Comparison of ENCODE assay signal across 8 cellular contexts in genomic region chr19:16608290-16608704, GRCh38. TPM values are rescaled to one million over a fixed set of nuclear protein-coding genes. Genes with fewer than 3 reads are reported as not detected.
DNase-seq lines count a peak whose midpoint lies in the region; ATAC-seq and TF ChIP-seq lines count a peak whose summit lies in the region.

No MANE protein-coding gene starts in this region.

- POLR2A ChIA-PET in naive thymus-derived CD4-positive, alpha-beta T cell (lab: Charles Lee), result interaction anchor here (1.5 kb wide), 1 partner anchor 14 kb away, joined by 3 read pairs; no protein-coding TSS in a partner anchor

- DNase-seq in Ammon's horn (ENCODE audit: low spot score), result peak; percentile 62
- DNase-seq in NOMO-1 treated with DMSO at 0.1 percent for 48 hours (lab: John Stamatoyannopoulos, UW; ENCODE audit: unreplicated experiment), result peak; percentile 73
- DNase-seq in dorsolateral prefrontal cortex, result peak in 1 of 10 donors; percentile 46
- DNase-seq in naive thymus-derived CD4-positive, alpha-beta T cell, result no peak
- no peak for DNase-seq in NCI-H2171 treated with DMSO at 0.1 percent for 48 hours (lab: John Stamatoyannopoulos, UW)
- DNase-seq in NCI-H526 (lab: John Stamatoyannopoulos, UW), result no peak

- peak overlapping the region in 1 of 59 donors; percentile 4 for H3K4me3 ChIP-seq in dorsolateral prefrontal cortex
- H3K4me3 ChIP-seq in naive thymus-derived CD4-positive, alpha-beta T cell (ENCODE audit: low read length), result no peak overlapping the region

- no peaks in the 10 kb centered on the region for H3K4me1 ChIP-seq in naive thymus-derived CD4-positive, alpha-beta T cell (ENCODE audit: control insufficient read depth in 2 of 2, insufficient read depth in 2 of 2, low read length in 2 of 2)

- H3K27me3 ChIP-seq in dorsolateral prefrontal cortex, result no peaks in the 10 kb centered on the region
- no peaks in the 10 kb centered on the region for H3K27me3 ChIP-seq in naive thymus-derived CD4-positive, alpha-beta T cell (ENCODE audit: control insufficient read depth in 2 of 2, insufficient read depth in 2 of 2, low read length in 2 of 2)

- no peak for TF ChIP-seq CTCF in dorsolateral prefrontal cortex (IDR thresholded peaks at IDR 0.05 in 54 of 56, conservative IDR thresholded peaks at IDR 0.05 in 2 of 56; ENCODE audit: low read depth in 1 of 56, partially characterized antibody in 56 of 56)

- peak overlapping the region in 46 of 59 donors; percentile 1 to 82 (median 48) for H3K27ac ChIP-seq in dorsolateral prefrontal cortex
- no peak overlapping the region for H3K27ac ChIP-seq in naive thymus-derived CD4-positive, alpha-beta T cell (ENCODE audit: low read depth, low read length)

- peaks cover 0 to 8% (median 0%) of the 10 kb centered on the region in 5 donors for H3K36me3 Mint-ChIP-seq in naive thymus-derived CD4-positive, alpha-beta T cell

- intact Hi-C loops in dorsolateral prefrontal cortex (cut with DNase I), result no loop called here
- intact Hi-C loops in naive thymus-derived CD4-positive, alpha-beta T cell (cut with micrococcal nuclease), result loop anchor here in 1 of 2 donors (2.0 kb wide), 1 partner anchor 13 kb away; no protein-coding TSS in a partner anchor

- H3K4me1 Mint-ChIP-seq in naive thymus-derived CD4-positive, alpha-beta T cell, result peaks cover 31 to 69% (median 58%) of the 10 kb centered on the region in 7 donors

- H3K9me3 ChIP-seq in naive thymus-derived CD4-positive, alpha-beta T cell (ENCODE audit: control insufficient read depth in 2 of 3, low read length in 3 of 3), result no peaks in the 10 kb centered on the region

- peak; percentile 85 for ATAC-seq in naive thymus-derived CD4-positive, alpha-beta T cell
- ATAC-seq in GM18873 (IDR thresholded peaks at IDR 0.05; ENCODE audit: low FRiP score, unreplicated experiment) (no peak), HG02623 (IDR thresholded peaks at IDR 0.05; ENCODE audit: unreplicated experiment) (no peak)

- H3K36me3 ChIP-seq in naive thymus-derived CD4-positive, alpha-beta T cell (ENCODE audit: control insufficient read depth in 2 of 3, insufficient read depth in 3 of 3, low read length in 3 of 3), result peaks cover 0 to 7% (median 0%) of the 10 kb centered on the region in 3 experiments

- peak overlapping the region in 6 of 9 donors; percentile 4 to 66 (median 15) for H3K27ac Mint-ChIP-seq in naive thymus-derived CD4-positive, alpha-beta T cell

- no peak overlapping the region for H3K4me3 Mint-ChIP-seq in naive thymus-derived CD4-positive, alpha-beta T cell

- no peaks in the 10 kb centered on the region for H3K27me3 Mint-ChIP-seq in naive thymus-derived CD4-positive, alpha-beta T cell

- CTCF ChIA-PET in naive thymus-derived CD4-positive, alpha-beta T cell (lab: Charles Lee), result no interaction called here

- H3K9me3 Mint-ChIP-seq in naive thymus-derived CD4-positive, alpha-beta T cell, result no peaks in the 10 kb centered on the region

RNA-seq across cellular contexts. Expression of gene MED26, which starts 19.7 kb away (rescaled TPM):
- total RNA-seq in dorsolateral prefrontal cortex, result 10 to 100 TPM in 55 of 120 experiments, 1 to 10 TPM in 65; 5.4 to 17.4 (median 9.8) TPM
- total RNA-seq in naive thymus-derived CD4-positive, alpha-beta T cell, result 10 to 100 TPM; 14.2 to 34.3 (median 17.4) TPM
- polyA plus RNA-seq in naive thymus-derived CD4-positive, alpha-beta T cell, result 1 to 10 TPM; 3.3 to 5.3 TPM

RNA-seq across cellular contexts. Expression of gene SLC35E1, which starts 36.1 kb away (rescaled TPM):
- 10 to 100 TPM; 27.5 to 64.1 (median 42.2) TPM for total RNA-seq in dorsolateral prefrontal cortex
- total RNA-seq in naive thymus-derived CD4-positive, alpha-beta T cell, result 10 to 100 TPM; 33.0 to 67.3 (median 58.7) TPM
- polyA plus RNA-seq in naive thymus-derived CD4-positive, alpha-beta T cell, result 10 to 100 TPM; 13.3 to 25.0 TPM

RNA-seq across cellular contexts. Expression of gene SMIM7, which starts 51.6 kb away (rescaled TPM):
- 10 to 100 TPM; 55.9 to 95.0 (median 72.6) TPM for total RNA-seq in dorsolateral prefrontal cortex
- 100 to 1,000 TPM in 2 of 5 experiments, 10 to 100 TPM in 3; 56.9 to 108 (median 78.5) TPM for total RNA-seq in naive thymus-derived CD4-positive, alpha-beta T cell
- polyA plus RNA-seq in naive thymus-derived CD4-positive, alpha-beta T cell, result 10 to 100 TPM; 65.1 to 81.9 TPM

RNA-seq across cellular contexts. Expression of gene TMEM38A, which starts 52.6 kb away (rescaled TPM):
- total RNA-seq in dorsolateral prefrontal cortex, result 10 to 100 TPM; 15.4 to 51.2 (median 34.7) TPM
- 1 to 10 TPM in 1 of 5 experiments, under 1 TPM in 4; 0.53 to 1.4 (median 0.76) TPM for total RNA-seq in naive thymus-derived CD4-positive, alpha-beta T cell
- under 1 TPM; 0.27 to 0.36 TPM for polyA plus RNA-seq in naive thymus-derived CD4-positive, alpha-beta T cell

Comparison
In these comparisons a context has a peak if more than half of its experiments do, and no peak if none do; other contexts are left out.
1. DNase-seq: peak in Ammon's horn (single experiment) and NOMO-1 treated with DMSO at 0.1 percent for 48 hours (single experiment); none in naive thymus-derived CD4-positive, alpha-beta T cell (0 of 9), NCI-H2171 treated with DMSO at 0.1 percent for 48 hours (single experiment) and NCI-H526 (0 of 2).